29 cellular contexts compared by ENCODE assay signal in genomic region chr18:79105455-79105854, GRCh38.
"Had no signal": no experiment of that assay in that cellular context is flagged by ENCODE, and none has a peak within 500 bp of the region (broad histone marks: within the 10 kb centered on the region; RNA-seq: fewer than 3 reads in every experiment).

No MANE protein-coding gene starts in this region.

- H3K27ac Mint-ChIP-seq: nephron, type B pancreatic cell had no signal

- H3K9me3 ChIP-seq: left lung, lower lobe of right lung, pancreas, prostate gland, tibial nerve, uterus had no signal

- H3K27ac ChIP-seq: left lung, lower lobe of right lung, pancreas, prostate gland, skin epidermis, tibial nerve, uterus had no signal

- H3K4me1 ChIP-seq: lower lobe of right lung, pancreas, prostate gland, uterus had no signal

- H3K36me3 ChIP-seq: lower lobe of right lung, pancreas, prostate gland, uterus had no signal

- H3K27me3 ChIP-seq: left lung, pancreas, tibial nerve, uterus had no signal

- DNase-seq: hypothalamus; immature natural killer cell; kidney; left colon; left lung; lower lobe of right lung; mammary epithelial cell; mesenchymal stem cell; naive thymus-derived CD8-positive, alpha-beta T cell; nucleus accumbens; pancreas; posterior cingulate gyrus; retina; right cardiac atrium; stimulated activated CD4-positive, alpha-beta T cell treated with anti-CD3 and anti-CD28 coated beads, Interleukin-12 subunit alpha, Interleukin-12 subunit beta, amount 100 ng/mL, for 4 hours; stimulated activated CD4-positive, alpha-beta T cell treated with anti-CD3 and anti-CD28 coated beads, Interleukin-15, amount 100 ng/mL, for 24 hours; stimulated activated CD4-positive, alpha-beta T cell treated with anti-CD3 and anti-CD28 coated beads, Interleukin-2, amount 100 ng/mL, for 24 hours; stimulated activated CD4-positive, alpha-beta T cell treated with anti-CD3 and anti-CD28 coated beads, Interleukin-4, amount 100 ng/mL, for 1 hour; stimulated activated naive CD4-positive, alpha-beta T cell treated with Interleukin-2 at 50 U/mL for 16 hours; stimulated activated naive CD8-positive, alpha-beta T cell treated with anti-CD3 and anti-CD28 coated beads, Interleukin-15, amount 100 ng/mL, for 72 hours; substantia nigra; uterus had no signal

- H3K4me3 ChIP-seq: left lung, lower lobe of right lung, pancreas, prostate gland, skin epidermis, tibial nerve, uterus had no signal

- H3K9me3 Mint-ChIP-seq: immature natural killer cell; naive thymus-derived CD8-positive, alpha-beta T cell; neural crest cell; stimulated activated naive CD8-positive, alpha-beta T cell treated with anti-CD3 and anti-CD28 coated beads, Interleukin-15, amount 100 ng/mL, for 72 hours; type B pancreatic cell had no signal

- H3K4me3 Mint-ChIP-seq: immature natural killer cell; naive thymus-derived CD8-positive, alpha-beta T cell; nephron; neural crest cell; stimulated activated naive CD8-positive, alpha-beta T cell treated with anti-CD3 and anti-CD28 coated beads, Interleukin-15, amount 100 ng/mL, for 72 hours; type B pancreatic cell had no signal

- H3K27me3 Mint-ChIP-seq: naive thymus-derived CD8-positive, alpha-beta T cell; stimulated activated naive CD8-positive, alpha-beta T cell treated with anti-CD3 and anti-CD28 coated beads, Interleukin-15, amount 100 ng/mL, for 72 hours; type B pancreatic cell had no signal

- ATAC-seq: left colon; left lung; lower lobe of right lung; naive thymus-derived CD8-positive, alpha-beta T cell; pancreas; right cardiac atrium; sciatic nerve; stimulated activated naive CD8-positive, alpha-beta T cell treated with anti-CD3 and anti-CD28 coated beads, Interleukin-15, amount 100 ng/mL, for 72 hours had no signal
